Comparison of ENCODE assay signal across 9 cellular contexts in genomic region chr3:69012111-69012835, GRCh38. TPM values are rescaled to one million over a fixed set of nuclear protein-coding genes. Genes with fewer than 3 reads are reported as not detected.
A peak's percentile ranks its signal among the peaks of the same experiment; 100 is the strongest.
DNase-seq lines count a peak whose midpoint lies in the region; ATAC-seq and TF ChIP-seq lines count a peak whose summit lies in the region.
"Had no signal": no experiment of that assay in that cellular context is flagged by ENCODE, and none has a peak within 500 bp of the region (broad histone marks: within the 10 kb centered on the region; RNA-seq: fewer than 3 reads in every experiment).

No MANE protein-coding gene starts in this region.

- H3K27me3 Mint-ChIP-seq in Caco-2 (ENCODE audit: insufficient read depth, unreplicated experiment) (no peaks in the 10 kb centered on the region), nephron (ENCODE audit: low read depth) (no peaks in the 10 kb centered on the region)

- peak overlapping the region; percentile 90 for H3K4me3 ChIP-seq in Caco-2 (ENCODE audit: low read depth, low read length)

- POLR2A ChIA-PET in Caco-2 (lab: Charles Lee) (interaction anchor here (0.6 kb wide), 1 partner anchor 20 kb away, joined by 5 read pairs; no protein-coding TSS in a partner anchor), RWPE1 (lab: Yijun Ruan, JAX; ENCODE audit: low non-redundant PET) (interaction anchor here (0.5 to 0.7 kb wide), 2 partner anchors 12 to 28 kb away, joined by 3 to 4 read pairs; no protein-coding TSS in a partner anchor)

- H3K36me3 Mint-ChIP-seq in Caco-2 (ENCODE audit: insufficient read depth, unreplicated experiment) (peaks cover 18% of the 10 kb centered on the region), nephron (ENCODE audit: low read depth) (peaks cover 10% of the 10 kb centered on the region)

- CTCF ChIA-PET in Caco-2 (lab: Charles Lee) = no interaction called here
- CTCF ChIA-PET in RWPE1 (lab: Yijun Ruan, JAX) = no interaction called here

- intact Hi-C loops in Caco-2 (cut with micrococcal nuclease; ENCODE audit: unreplicated experiment) = loop anchor here (2.0 kb wide), 2 partner anchors 41 to 69 kb away; partner anchors contain the start of genes TMF1 and UBA3

- H3K4me3 Mint-ChIP-seq in Caco-2 (ENCODE audit: unreplicated experiment) (peak overlapping the region; percentile 91), nephron (peak overlapping the region; percentile 88 to 96 (median 94))

- ATAC-seq in esophagus mucosa (peak; percentile 71), HG03354 (IDR thresholded peaks at IDR 0.05; ENCODE audit: poor library complexity, severe bottlenecking, unreplicated experiment) (no peak)

- H3K27ac ChIP-seq in RWPE1 = peak overlapping the region; percentile 100
- H3K27ac ChIP-seq: HL-60 had no signal

- no peak for DNase-seq in Caco-2
- peak; percentile 65 for DNase-seq in RWPE1 (ENCODE audit: low spot score)
- no peak for DNase-seq in GOT3 (lab: John Stamatoyannopoulos, UW)
- no peak for DNase-seq in AML-193 (lab: John Stamatoyannopoulos, UW)
- no peak for DNase-seq in activated effector memory CD4-positive, alpha-beta T cell treated with Interleukin-2 at 50 U/mL for 16 hours

- BruUV-seq in Caco-2 (replicated peaks; lab: Mats Ljungman, UMichigan) = TSS peak; percentile 23

- no peaks in the 10 kb centered on the region for H3K9me3 ChIP-seq in Caco-2

- H3K4me1 Mint-ChIP-seq in Caco-2 (ENCODE audit: low read depth, unreplicated experiment) = no peaks in the 10 kb centered on the region
- peaks cover 34% of the 10 kb centered on the region for H3K4me1 Mint-ChIP-seq in nephron

- no peaks in the 10 kb centered on the region for H3K9me3 Mint-ChIP-seq in Caco-2 (ENCODE audit: unreplicated experiment)
- H3K9me3 Mint-ChIP-seq in nephron = no peaks in the 10 kb centered on the region

- 0 out of 2 replicates have a peak, but pooled peaks cover 6% of the 10 kb centered on the region for H3K4me1 ChIP-seq in Caco-2

- no peaks in the 10 kb centered on the region; the same call in 1 of the 2 replicates for H3K36me3 ChIP-seq in Caco-2 (ENCODE audit: control insufficient read depth, insufficient read depth, low read length)

- TF ChIP-seq CTCF in Caco-2 (IDR thresholded peaks at IDR 0.05; ENCODE audit: insufficient read depth in 1 of 2, low read depth in 1 of 2, low read length in 1 of 2, severe bottlenecking in 1 of 2, unreplicated experiment in 1 of 2) (no peak), RWPE1 (conservative IDR thresholded peaks at IDR 0.05; ENCODE audit: low read depth) (no peak), nephron (IDR thresholded peaks at IDR 0.05; ENCODE audit: unreplicated experiment in 3 of 3) (no peak)

- H3K27ac Mint-ChIP-seq in Caco-2 (ENCODE audit: unreplicated experiment) (peak overlapping the region; percentile 83), nephron (peak overlapping the region; percentile 79 to 94 (median 81))

- H3K27me3 ChIP-seq in Caco-2 (replicated peaks; ENCODE audit: control insufficient read depth, insufficient read depth, low read length) = no peaks in the 10 kb centered on the region

RNA-seq across cellular contexts. Expression of gene EOGT, which starts 1.2 kb away (rescaled TPM):
- total RNA-seq in Caco-2 (2022) (16.1 and 17.1 TPM in 2 replicates), esophagus mucosa (19.6 TPM)

RNA-seq across cellular contexts. Expression of gene TMF1, which starts 39.9 kb away (rescaled TPM):
- total RNA-seq in Caco-2 (2022) = 30.2 and 35.0 TPM in 2 replicates
- total RNA-seq in esophagus mucosa = 16.0 TPM
